1 cellular context compared by ENCODE assay signal in the genomic region with DNA sequence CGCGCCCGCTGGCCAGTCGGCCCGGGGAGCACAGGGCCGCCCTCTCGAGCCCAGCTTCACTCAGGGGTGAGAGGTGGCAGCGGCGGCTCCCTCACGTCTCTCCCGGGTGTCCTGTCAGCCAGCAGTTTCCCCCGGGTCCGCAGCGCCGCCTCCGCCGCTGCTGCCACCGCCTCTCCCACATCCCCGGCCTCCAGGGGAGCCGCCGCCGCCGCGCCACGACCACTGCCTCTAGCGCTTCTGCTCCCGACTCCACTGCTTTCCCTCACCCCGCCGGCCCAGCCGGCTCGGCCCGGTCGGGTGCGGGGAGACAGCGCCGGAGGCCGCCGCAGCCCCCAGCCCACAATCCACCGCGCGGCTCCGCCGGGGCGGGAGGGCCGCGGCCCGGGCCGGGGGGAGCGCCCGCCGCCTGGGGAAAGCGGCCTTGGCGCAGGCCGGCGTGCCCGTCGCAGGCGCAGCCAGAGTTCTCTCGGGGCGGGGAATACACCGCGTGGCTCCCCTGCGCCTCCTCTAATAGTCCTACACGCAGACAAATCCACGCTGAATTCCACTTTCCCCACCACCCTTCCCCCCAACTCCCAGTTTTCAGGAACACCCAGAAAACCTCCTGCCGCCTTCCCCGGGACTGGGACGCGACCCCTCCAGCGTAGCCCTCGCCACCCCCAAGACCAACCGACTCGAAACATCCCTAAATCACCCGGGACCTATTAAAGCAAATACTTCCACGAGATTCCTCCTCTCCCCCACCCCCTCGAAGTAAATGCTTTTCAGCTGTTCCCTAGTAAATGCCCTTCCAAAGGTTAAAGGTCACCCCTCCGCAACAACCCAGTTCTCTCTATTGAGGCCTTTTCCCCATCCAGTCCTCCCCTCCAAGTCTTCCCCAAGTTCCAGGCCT.
TF ChIP-seq lines count a peak whose summit lies in the region.

A gene with protein sequence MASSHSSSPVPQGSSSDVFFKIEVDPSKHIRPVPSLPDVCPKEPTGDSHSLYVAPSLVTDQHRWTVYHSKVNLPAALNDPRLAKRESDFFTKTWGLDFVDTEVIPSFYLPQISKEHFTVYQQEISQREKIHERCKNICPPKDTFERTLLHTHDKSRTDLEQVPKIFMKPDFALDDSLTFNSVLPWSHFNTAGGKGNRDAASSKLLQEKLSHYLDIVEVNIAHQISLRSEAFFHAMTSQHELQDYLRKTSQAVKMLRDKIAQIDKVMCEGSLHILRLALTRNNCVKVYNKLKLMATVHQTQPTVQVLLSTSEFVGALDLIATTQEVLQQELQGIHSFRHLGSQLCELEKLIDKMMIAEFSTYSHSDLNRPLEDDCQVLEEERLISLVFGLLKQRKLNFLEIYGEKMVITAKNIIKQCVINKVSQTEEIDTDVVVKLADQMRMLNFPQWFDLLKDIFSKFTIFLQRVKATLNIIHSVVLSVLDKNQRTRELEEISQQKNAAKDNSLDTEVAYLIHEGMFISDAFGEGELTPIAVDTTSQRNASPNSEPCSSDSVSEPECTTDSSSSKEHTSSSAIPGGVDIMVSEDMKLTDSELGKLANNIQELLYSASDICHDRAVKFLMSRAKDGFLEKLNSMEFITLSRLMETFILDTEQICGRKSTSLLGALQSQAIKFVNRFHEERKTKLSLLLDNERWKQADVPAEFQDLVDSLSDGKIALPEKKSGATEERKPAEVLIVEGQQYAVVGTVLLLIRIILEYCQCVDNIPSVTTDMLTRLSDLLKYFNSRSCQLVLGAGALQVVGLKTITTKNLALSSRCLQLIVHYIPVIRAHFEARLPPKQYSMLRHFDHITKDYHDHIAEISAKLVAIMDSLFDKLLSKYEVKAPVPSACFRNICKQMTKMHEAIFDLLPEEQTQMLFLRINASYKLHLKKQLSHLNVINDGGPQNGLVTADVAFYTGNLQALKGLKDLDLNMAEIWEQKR (minus strand): TSS at position 346 of the 892 bp plus-strand sequence. CDS start 35,429 bp downstream, outside the sequence.

TF ChIP-seq in HepG2, 621 proteins besides CTCF, POLR2A, EP300 and RAD21 (continued from another document and continues in another):
- TF ChIP-seq, protein P1, sequence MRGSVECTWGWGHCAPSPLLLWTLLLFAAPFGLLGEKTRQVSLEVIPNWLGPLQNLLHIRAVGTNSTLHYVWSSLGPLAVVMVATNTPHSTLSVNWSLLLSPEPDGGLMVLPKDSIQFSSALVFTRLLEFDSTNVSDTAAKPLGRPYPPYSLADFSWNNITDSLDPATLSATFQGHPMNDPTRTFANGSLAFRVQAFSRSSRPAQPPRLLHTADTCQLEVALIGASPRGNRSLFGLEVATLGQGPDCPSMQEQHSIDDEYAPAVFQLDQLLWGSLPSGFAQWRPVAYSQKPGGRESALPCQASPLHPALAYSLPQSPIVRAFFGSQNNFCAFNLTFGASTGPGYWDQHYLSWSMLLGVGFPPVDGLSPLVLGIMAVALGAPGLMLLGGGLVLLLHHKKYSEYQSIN (CRISPR knock-in tag; IDR thresholded peaks at IDR 0.05; ENCODE audit: borderline replicate concordance) = no peak
- TF ChIP-seq ZNF12 (CRISPR knock-in tag; IDR thresholded peaks at IDR 0.05) (0 out of 2 replicates have a peak, but pooled peaks have one; percentile 40), HDAC2 (CRISPR knock-in tag; IDR thresholded peaks at IDR 0.05) (peak; percentile 14; the same call in 1 of the 2 replicates), ZNF335 (CRISPR knock-in tag; IDR thresholded peaks at IDR 0.05) (no peak), TBX2 (CRISPR knock-in tag; IDR thresholded peaks at IDR 0.05; ENCODE audit: borderline replicate concordance) (peak; percentile 68; the same call in 1 of the 2 replicates), ZNF552 (CRISPR knock-in tag; IDR thresholded peaks at IDR 0.05; ENCODE audit: borderline replicate concordance) (0 out of 2 replicates have a peak, but pooled peaks have one; percentile 71), KAT7 (CRISPR knock-in tag; IDR thresholded peaks at IDR 0.05; ENCODE audit: borderline replicate concordance) (peak; percentile 98), PHB2 (IDR thresholded peaks at IDR 0.05; ENCODE audit: partially characterized antibody) (no peak), ELF4 (CRISPR knock-in tag; IDR thresholded peaks at IDR 0.05; ENCODE audit: borderline replicate concordance) (no peak; the same call in 1 of the 2 replicates), ETV5 (CRISPR knock-in tag; IDR thresholded peaks at IDR 0.05; ENCODE audit: borderline replicate concordance) (no peak), ZNF441 (CRISPR knock-in tag; IDR thresholded peaks at IDR 0.05; ENCODE audit: borderline replicate concordance) (peak; percentile 82), HOXA9 (CRISPR knock-in tag; IDR thresholded peaks at IDR 0.05; ENCODE audit: borderline replicate concordance) (no peak; the same call in 1 of the 2 replicates), HIVEP1 (CRISPR knock-in tag; IDR thresholded peaks at IDR 0.05) (no peak), ZNF747 (CRISPR knock-in tag; IDR thresholded peaks at IDR 0.05; ENCODE audit: borderline replicate concordance) (0 out of 2 replicates have a peak, but pooled peaks have one; percentile 46), KDM5A (IDR thresholded peaks at IDR 0.05; ENCODE audit: borderline replicate concordance, low read length) (peak; percentile 45; the same call in 1 of the 2 replicates), ZIK1 (CRISPR knock-in tag; IDR thresholded peaks at IDR 0.05; ENCODE audit: borderline replicate concordance, low read depth) (no peak), ZNF282 (IDR thresholded peaks at IDR 0.05; ENCODE audit: partially characterized antibody) (no peak), GLI4 (CRISPR knock-in tag; IDR thresholded peaks at IDR 0.05; ENCODE audit: borderline replicate concordance) (no peak), JUN (CRISPR knock-in tag; IDR thresholded peaks at IDR 0.05) (no peak), HOXA5 (CRISPR knock-in tag; IDR thresholded peaks at IDR 0.05) (peak; percentile 84), ZNF782 (CRISPR knock-in tag; IDR thresholded peaks at IDR 0.05; ENCODE audit: borderline replicate concordance) (peak; percentile 23; the same call in 1 of the 2 replicates), THAP11 (CRISPR knock-in tag; IDR thresholded peaks at IDR 0.05) (peak; percentile 41; the same call in 1 of the 2 replicates), ZNF672 (CRISPR knock-in tag; IDR thresholded peaks at IDR 0.05) (no peak; the same call in 1 of the 2 replicates), BHLHE40 (IDR thresholded peaks at IDR 0.05; ENCODE audit: low read length) (peak; percentile 8; the same call in 1 of the 2 replicates), KDM6A (CRISPR knock-in tag; IDR thresholded peaks at IDR 0.05; ENCODE audit: low read depth) (no peak), NCOA2 (CRISPR knock-in tag; IDR thresholded peaks at IDR 0.05) (no peak), PTBP1 (IDR thresholded peaks at IDR 0.05; ENCODE audit: low read depth, low read length, poor library complexity, severe bottlenecking) (no peak), ZNF773 (CRISPR knock-in tag; IDR thresholded peaks at IDR 0.05; ENCODE audit: borderline replicate concordance) (no peak)
- TF ChIP-seq, protein P2, sequence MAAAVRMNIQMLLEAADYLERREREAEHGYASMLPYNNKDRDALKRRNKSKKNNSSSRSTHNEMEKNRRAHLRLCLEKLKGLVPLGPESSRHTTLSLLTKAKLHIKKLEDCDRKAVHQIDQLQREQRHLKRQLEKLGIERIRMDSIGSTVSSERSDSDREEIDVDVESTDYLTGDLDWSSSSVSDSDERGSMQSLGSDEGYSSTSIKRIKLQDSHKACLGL (CRISPR knock-in tag; IDR thresholded peaks at IDR 0.05) = peak; percentile 74; the same call in 1 of the 2 replicates
- TF ChIP-seq, protein P3, sequence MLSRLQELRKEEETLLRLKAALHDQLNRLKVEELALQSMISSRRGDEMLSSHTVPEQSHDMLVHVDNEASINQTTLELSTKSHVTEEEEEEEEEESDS (CRISPR knock-in tag; IDR thresholded peaks at IDR 0.05; ENCODE audit: borderline replicate concordance) = peak; percentile 60; the same call in 1 of the 2 replicates
- TF ChIP-seq, protein P4, sequence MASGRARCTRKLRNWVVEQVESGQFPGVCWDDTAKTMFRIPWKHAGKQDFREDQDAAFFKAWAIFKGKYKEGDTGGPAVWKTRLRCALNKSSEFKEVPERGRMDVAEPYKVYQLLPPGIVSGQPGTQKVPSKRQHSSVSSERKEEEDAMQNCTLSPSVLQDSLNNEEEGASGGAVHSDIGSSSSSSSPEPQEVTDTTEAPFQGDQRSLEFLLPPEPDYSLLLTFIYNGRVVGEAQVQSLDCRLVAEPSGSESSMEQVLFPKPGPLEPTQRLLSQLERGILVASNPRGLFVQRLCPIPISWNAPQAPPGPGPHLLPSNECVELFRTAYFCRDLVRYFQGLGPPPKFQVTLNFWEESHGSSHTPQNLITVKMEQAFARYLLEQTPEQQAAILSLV (CRISPR knock-in tag; IDR thresholded peaks at IDR 0.05; ENCODE audit: borderline replicate concordance) = peak; percentile 49; the same call in 1 of the 2 replicates
- TF ChIP-seq, protein P5, sequence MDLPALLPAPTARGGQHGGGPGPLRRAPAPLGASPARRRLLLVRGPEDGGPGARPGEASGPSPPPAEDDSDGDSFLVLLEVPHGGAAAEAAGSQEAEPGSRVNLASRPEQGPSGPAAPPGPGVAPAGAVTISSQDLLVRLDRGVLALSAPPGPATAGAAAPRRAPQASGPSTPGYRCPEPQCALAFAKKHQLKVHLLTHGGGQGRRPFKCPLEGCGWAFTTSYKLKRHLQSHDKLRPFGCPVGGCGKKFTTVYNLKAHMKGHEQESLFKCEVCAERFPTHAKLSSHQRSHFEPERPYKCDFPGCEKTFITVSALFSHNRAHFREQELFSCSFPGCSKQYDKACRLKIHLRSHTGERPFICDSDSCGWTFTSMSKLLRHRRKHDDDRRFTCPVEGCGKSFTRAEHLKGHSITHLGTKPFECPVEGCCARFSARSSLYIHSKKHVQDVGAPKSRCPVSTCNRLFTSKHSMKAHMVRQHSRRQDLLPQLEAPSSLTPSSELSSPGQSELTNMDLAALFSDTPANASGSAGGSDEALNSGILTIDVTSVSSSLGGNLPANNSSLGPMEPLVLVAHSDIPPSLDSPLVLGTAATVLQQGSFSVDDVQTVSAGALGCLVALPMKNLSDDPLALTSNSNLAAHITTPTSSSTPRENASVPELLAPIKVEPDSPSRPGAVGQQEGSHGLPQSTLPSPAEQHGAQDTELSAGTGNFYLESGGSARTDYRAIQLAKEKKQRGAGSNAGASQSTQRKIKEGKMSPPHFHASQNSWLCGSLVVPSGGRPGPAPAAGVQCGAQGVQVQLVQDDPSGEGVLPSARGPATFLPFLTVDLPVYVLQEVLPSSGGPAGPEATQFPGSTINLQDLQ (CRISPR knock-in tag; IDR thresholded peaks at IDR 0.05) = no peak
- TF ChIP-seq, protein P6, sequence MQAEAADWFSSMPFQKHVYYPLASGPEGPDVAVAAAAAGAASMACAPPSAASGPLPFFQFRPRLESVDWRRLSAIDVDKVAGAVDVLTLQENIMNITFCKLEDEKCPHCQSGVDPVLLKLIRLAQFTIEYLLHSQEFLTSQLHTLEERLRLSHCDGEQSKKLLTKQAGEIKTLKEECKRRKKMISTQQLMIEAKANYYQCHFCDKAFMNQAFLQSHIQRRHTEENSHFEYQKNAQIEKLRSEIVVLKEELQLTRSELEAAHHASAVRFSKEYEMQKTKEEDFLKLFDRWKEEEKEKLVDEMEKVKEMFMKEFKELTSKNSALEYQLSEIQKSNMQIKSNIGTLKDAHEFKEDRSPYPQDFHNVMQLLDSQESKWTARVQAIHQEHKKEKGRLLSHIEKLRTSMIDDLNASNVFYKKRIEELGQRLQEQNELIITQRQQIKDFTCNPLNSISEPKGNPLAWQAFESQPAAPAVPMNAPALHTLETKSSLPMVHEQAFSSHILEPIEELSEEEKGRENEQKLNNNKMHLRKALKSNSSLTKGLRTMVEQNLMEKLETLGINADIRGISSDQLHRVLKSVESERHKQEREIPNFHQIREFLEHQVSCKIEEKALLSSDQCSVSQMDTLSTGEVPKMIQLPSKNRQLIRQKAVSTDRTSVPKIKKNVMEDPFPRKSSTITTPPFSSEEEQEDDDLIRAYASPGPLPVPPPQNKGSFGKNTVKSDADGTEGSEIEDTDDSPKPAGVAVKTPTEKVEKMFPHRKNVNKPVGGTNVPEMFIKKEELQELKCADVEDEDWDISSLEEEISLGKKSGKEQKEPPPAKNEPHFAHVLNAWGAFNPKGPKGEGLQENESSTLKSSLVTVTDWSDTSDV (CRISPR knock-in tag; IDR thresholded peaks at IDR 0.05) = peak; percentile 36; the same call in 1 of the 2 replicates
